ENCODE assay signal across 16 cellular contexts in the genomic region with DNA sequence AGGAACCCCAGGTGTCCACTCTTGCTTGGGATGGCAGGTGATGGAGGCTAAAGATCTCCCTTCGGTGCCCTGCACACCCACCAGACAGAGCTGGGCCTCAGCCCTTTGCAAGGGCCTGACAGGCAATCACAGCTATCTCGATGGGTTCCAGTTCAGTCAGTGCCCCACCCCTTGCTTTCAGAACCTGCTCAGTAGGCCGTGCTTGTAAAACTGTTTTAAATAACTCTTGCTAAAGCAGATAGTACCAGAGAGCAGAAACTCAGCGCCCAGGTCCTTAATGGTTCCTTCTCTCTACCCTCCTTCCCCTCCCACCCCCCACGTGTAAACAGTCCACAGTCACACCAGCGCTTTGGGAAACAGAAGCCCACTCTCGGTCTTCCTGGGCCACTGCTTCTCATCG. TPM values are rescaled to one million over a fixed set of nuclear protein-coding genes. Genes with fewer than 3 reads are reported as not detected.
A peak's percentile ranks its signal among the peaks of the same experiment; 100 is the strongest.
DNase-seq lines count a peak whose midpoint lies in the region; ATAC-seq and TF ChIP-seq lines count a peak whose summit lies in the region.
"Had no signal": no experiment of that assay in that cellular context is flagged by ENCODE, and none has a peak within 500 bp of the region (broad histone marks: within the 10 kb centered on the region; RNA-seq: fewer than 3 reads in every experiment).

No MANE protein-coding gene starts in this region.

- H3K4me3 ChIP-seq in naive thymus-derived CD4-positive, alpha-beta T cell (ENCODE audit: low read length) = no peak overlapping the region
- H3K4me3 ChIP-seq: coronary artery, psoas muscle had no signal

- CTCF ChIA-PET in naive thymus-derived CD4-positive, alpha-beta T cell (lab: Charles Lee) = interaction anchor here (0.6 to 2.5 kb wide), 5 partner anchors 10 to 1247 kb away, joined by 3 to 8 read pairs (median 3); no protein-coding TSS in a partner anchor

- H3K27ac ChIP-seq in naive thymus-derived CD4-positive, alpha-beta T cell (ENCODE audit: low read depth, low read length) = no peak overlapping the region
- H3K27ac ChIP-seq: psoas muscle had no signal

- H3K9me3 Mint-ChIP-seq in stimulated activated naive CD8-positive, alpha-beta T cell treated with anti-CD3 and anti-CD28 coated beads, Interleukin-15, Interleukin-2, amounts not matched to agents 100 ng/mL and 50 ng/mL, for 24 hours = no peaks in the 10 kb centered on the region
- no peaks in the 10 kb centered on the region for H3K9me3 Mint-ChIP-seq in activated naive CD8-positive, alpha-beta T cell treated with anti-CD3 and anti-CD28 coated beads, Interleukin-2, amount 50 U/mL, for 24 hours
- H3K9me3 Mint-ChIP-seq in naive thymus-derived CD4-positive, alpha-beta T cell = peaks cover 0 to 2% (median 0%) of the 10 kb centered on the region in 11 donors

- intact Hi-C loops in naive thymus-derived CD4-positive, alpha-beta T cell (cut with micrococcal nuclease) = loop anchor here in 1 of 2 donors (10.0 kb wide), 1 partner anchor 442 kb away; no protein-coding TSS in a partner anchor

- TF ChIP-seq CTCF in GM10266 (IDR thresholded peaks at IDR 0.05; ENCODE audit: control insufficient read depth, insufficient read depth, low read depth, missing control alignments) = no peak

- no peaks in the 10 kb centered on the region for H3K27me3 Mint-ChIP-seq in stimulated activated naive CD8-positive, alpha-beta T cell treated with anti-CD3 and anti-CD28 coated beads, Interleukin-15, Interleukin-2, amounts not matched to agents 100 ng/mL and 50 ng/mL, for 24 hours
- no peaks in the 10 kb centered on the region for H3K27me3 Mint-ChIP-seq in activated naive CD8-positive, alpha-beta T cell treated with anti-CD3 and anti-CD28 coated beads, Interleukin-2, amount 50 U/mL, for 24 hours
- H3K27me3 Mint-ChIP-seq in naive thymus-derived CD4-positive, alpha-beta T cell = no peaks in the 10 kb centered on the region

- no peak for ATAC-seq in stimulated activated naive CD8-positive, alpha-beta T cell treated with anti-CD3 and anti-CD28 coated beads, Interleukin-15, Interleukin-2, amounts not matched to agents 100 U/mL and 50 U/mL, for 24 hours
- no peak for ATAC-seq in activated naive CD8-positive, alpha-beta T cell treated with anti-CD3 and anti-CD28 coated beads, Interleukin-2, amount 50 U/mL, for 24 hours
- ATAC-seq in naive thymus-derived CD4-positive, alpha-beta T cell = no peak
- ATAC-seq in GM21786 (IDR thresholded peaks at IDR 0.05; ENCODE audit: unreplicated experiment) (no peak), GM21825 (IDR thresholded peaks at IDR 0.05; ENCODE audit: unreplicated experiment) (no peak)

- POLR2A ChIA-PET in naive thymus-derived CD4-positive, alpha-beta T cell (lab: Charles Lee) = interaction anchor here (0.9 to 1.9 kb wide), 2 partner anchors 59 to 316 kb away, joined by 4 to 6 read pairs; a partner anchor contains a TSS

- no peaks in the 10 kb centered on the region for H3K9me3 ChIP-seq in naive thymus-derived CD4-positive, alpha-beta T cell (ENCODE audit: control insufficient read depth in 2 of 3, low read length in 3 of 3)
- H3K9me3 ChIP-seq: adrenal gland, psoas muscle had no signal

- no peak overlapping the region for H3K27ac Mint-ChIP-seq in stimulated activated naive CD8-positive, alpha-beta T cell treated with anti-CD3 and anti-CD28 coated beads, Interleukin-15, Interleukin-2, amounts not matched to agents 100 ng/mL and 50 ng/mL, for 24 hours
- H3K27ac Mint-ChIP-seq in activated naive CD8-positive, alpha-beta T cell treated with anti-CD3 and anti-CD28 coated beads, Interleukin-2, amount 50 U/mL, for 24 hours = no peak overlapping the region
- peak overlapping the region in 2 of 9 donors; percentile 32 to 78 for H3K27ac Mint-ChIP-seq in naive thymus-derived CD4-positive, alpha-beta T cell

- H3K36me3 Mint-ChIP-seq in stimulated activated naive CD8-positive, alpha-beta T cell treated with anti-CD3 and anti-CD28 coated beads, Interleukin-15, Interleukin-2, amounts not matched to agents 100 ng/mL and 50 ng/mL, for 24 hours (ENCODE audit: low read depth) = no peaks in the 10 kb centered on the region
- H3K36me3 Mint-ChIP-seq in activated naive CD8-positive, alpha-beta T cell treated with anti-CD3 and anti-CD28 coated beads, Interleukin-2, amount 50 U/mL, for 24 hours (ENCODE audit: low read depth) = no peaks in the 10 kb centered on the region
- no peaks in the 10 kb centered on the region for H3K36me3 Mint-ChIP-seq in naive thymus-derived CD4-positive, alpha-beta T cell

- H3K4me1 Mint-ChIP-seq in stimulated activated naive CD8-positive, alpha-beta T cell treated with anti-CD3 and anti-CD28 coated beads, Interleukin-15, Interleukin-2, amounts not matched to agents 100 ng/mL and 50 ng/mL, for 24 hours (ENCODE audit: low read depth) = peaks cover 29% of the 10 kb centered on the region
- H3K4me1 Mint-ChIP-seq in activated naive CD8-positive, alpha-beta T cell treated with anti-CD3 and anti-CD28 coated beads, Interleukin-2, amount 50 U/mL, for 24 hours = peaks cover 38% of the 10 kb centered on the region
- H3K4me1 Mint-ChIP-seq in naive thymus-derived CD4-positive, alpha-beta T cell = peaks cover 2 to 35% (median 9%) of the 10 kb centered on the region in 7 donors

- H3K4me1 ChIP-seq in naive thymus-derived CD4-positive, alpha-beta T cell (ENCODE audit: control insufficient read depth in 2 of 2, insufficient read depth in 2 of 2, low read length in 2 of 2) = peaks cover 0 to 4% of the 10 kb centered on the region in 2 donors
- H3K4me1 ChIP-seq: psoas muscle had no signal

- no peaks in the 10 kb centered on the region for H3K36me3 ChIP-seq in naive thymus-derived CD4-positive, alpha-beta T cell (ENCODE audit: control insufficient read depth in 2 of 3, insufficient read depth in 3 of 3, low read length in 3 of 3)
- H3K36me3 ChIP-seq: adrenal gland had no signal

- peak overlapping the region; percentile 72 for H3K4me3 Mint-ChIP-seq in stimulated activated naive CD8-positive, alpha-beta T cell treated with anti-CD3 and anti-CD28 coated beads, Interleukin-15, Interleukin-2, amounts not matched to agents 100 ng/mL and 50 ng/mL, for 24 hours
- H3K4me3 Mint-ChIP-seq in activated naive CD8-positive, alpha-beta T cell treated with anti-CD3 and anti-CD28 coated beads, Interleukin-2, amount 50 U/mL, for 24 hours = peak overlapping the region; percentile 72
- peak overlapping the region; percentile 66 to 89 (median 70) for H3K4me3 Mint-ChIP-seq in naive thymus-derived CD4-positive, alpha-beta T cell

- no peak for DNase-seq in stimulated activated naive CD8-positive, alpha-beta T cell treated with anti-CD3 and anti-CD28 coated beads, Interleukin-15, Interleukin-2, amounts not matched to agents 100 U/mL and 50 U/mL, for 24 hours
- no peak for DNase-seq in activated naive CD8-positive, alpha-beta T cell treated with anti-CD3 and anti-CD28 coated beads, Interleukin-2, amount 50 U/mL, for 24 hours
- no peak for DNase-seq in naive thymus-derived CD4-positive, alpha-beta T cell
- DNase-seq in UCSD-AML1 (lab: John Stamatoyannopoulos, UW; ENCODE audit: unreplicated experiment) (no peak), GM10266 (ENCODE audit: extremely low spot score) (no peak)
- DNase-seq: AML-193, mesendoderm, NCI-H1694, NCI-H69 had no signal

- no peaks in the 10 kb centered on the region for H3K27me3 ChIP-seq in naive thymus-derived CD4-positive, alpha-beta T cell (ENCODE audit: control insufficient read depth in 2 of 2, insufficient read depth in 2 of 2, low read length in 2 of 2)
- H3K27me3 ChIP-seq: adrenal gland had no signal

RNA-seq across cellular contexts. Expression of a gene that starts 39.2 kb away (rescaled TPM):
- under 1 TPM in 1 of 5 experiments, not detected in 4; 0.07 TPM for total RNA-seq in naive thymus-derived CD4-positive, alpha-beta T cell
- polyA plus RNA-seq in naive thymus-derived CD4-positive, alpha-beta T cell = not detected
- total RNA-seq: RPMI7951 had no signal

RNA-seq across cellular contexts. Expression of a gene that starts 52.9 kb away (rescaled TPM):
- 10 to 100 TPM; 41.6 to 58.2 (median 50.8) TPM for total RNA-seq in naive thymus-derived CD4-positive, alpha-beta T cell
- polyA plus RNA-seq in naive thymus-derived CD4-positive, alpha-beta T cell = 10 to 100 TPM; 23.3 to 24.6 TPM
